39 cellular contexts compared by ENCODE assay signal in genomic region chr4:5720980-5721379, GRCh38.
"Had no signal": no experiment of that assay in that cellular context is flagged by ENCODE, and none has a peak within 500 bp of the region (broad histone marks: within the 10 kb centered on the region; RNA-seq: fewer than 3 reads in every experiment).

No MANE protein-coding gene starts in this region.

- H3K9me3 ChIP-seq: ascending aorta had no signal

- H3K9me3 Mint-ChIP-seq: activated CD4-positive, alpha-beta memory T cell treated with anti-CD3 and anti-CD28 coated beads, Interleukin-2, amount 10 ng/mL, durations not matched to agents 7 days and 5 days had no signal

- H3K4me1 ChIP-seq: ascending aorta had no signal

- FAIRE-seq: RCC 7860 had no signal

- H3K27ac ChIP-seq: ascending aorta, cardiac muscle cell, KMS-11, PC-9, RWPE1, WERI-Rb-1 had no signal

- H3K4me2 ChIP-seq: KMS-11, PC-9 had no signal

- H3K36me3 Mint-ChIP-seq: activated naive CD4-positive, alpha-beta T cell treated with anti-CD3 and anti-CD28 coated beads, Interleukin-2, amount 10 ng/mL, durations not matched to agents 7 days and 5 days; activated naive CD8-positive, alpha-beta T cell had no signal

- ATAC-seq: activated CD8-positive, alpha-beta memory T cell treated with anti-CD3 and anti-CD28 coated beads, Interleukin-2, amount 10 ng/mL, durations not matched to agents 7 days and 5 days; activated naive CD8-positive, alpha-beta T cell treated with anti-CD3 and anti-CD28 coated beads, Interleukin-2, amount 50 U/mL, for 24 hours; Right ventricle myocardium inferior; SK-N-SH treated with all-trans-retinoic acid at 6 μM for 48 hours had no signal

- DNase-seq: activated CD4-positive, alpha-beta memory T cell treated with anti-CD3 and anti-CD28 coated beads, Interleukin-2, amount 10 ng/mL, durations not matched to agents 7 days and 5 days; activated CD4-positive, alpha-beta T cell treated with anti-CD3 and anti-CD28 coated beads for 1 hour; activated CD4-positive, alpha-beta T cell treated with anti-CD3 and anti-CD28 coated beads for 48 hours; activated CD4-positive, CD25-positive, alpha-beta regulatory T cell; activated CD8-positive, alpha-beta memory T cell treated with anti-CD3 and anti-CD28 coated beads for 24 hours; activated CD8-positive, alpha-beta memory T cell treated with anti-CD3 and anti-CD28 coated beads, Interleukin-2, amount 10 ng/mL, durations not matched to agents 7 days and 5 days; activated CD8-positive, alpha-beta memory T cell treated with anti-CD3 and anti-CD28 coated beads, Interleukin-2, amount 50 U/mL, for 48 hours; activated effector memory CD4-positive, alpha-beta T cell treated with Interleukin-2 at 50 U/mL for 16 hours; activated naive CD4-positive, alpha-beta T cell treated with anti-CD3 and anti-CD28 coated beads, Interleukin-2, amount 10 ng/mL, durations not matched to agents 7 days and 5 days; activated naive CD8-positive, alpha-beta T cell treated with anti-CD3 and anti-CD28 coated beads, Interleukin-2, amount 50 U/mL, for 24 hours; activated T-cell treated with anti-CD3 and anti-CD28 coated beads, Interleukin-2, amount 50 U/mL, for 48 hours; amygdala; NCI-H1092 treated with DMSO at 0.1 percent for 48 hours; NCI-H1417; NCI-H146; NCI-H187; NCI-H2029 treated with DMSO at 0.1 percent for 48 hours; NCI-H2107; NCI-H2171; NCI-H510A; NCI-H526; NCI-H748 treated with DMSO at 0.1 percent for 48 hours; NK-92 treated with Interleukin-12 subunit alpha and Interleukin-12 subunit beta, amount 100 ng/mL, for 24 hours; PC-9; SIG-M5; SW 1271; T-helper 1 cell; T-helper 2 cell; T-helper 9 cell; WERI-Rb-1 had no signal

- H3K36me3 ChIP-seq: cardiac muscle cell had no signal

- H3K9ac ChIP-seq: KMS-11 had no signal

- H3K27ac Mint-ChIP-seq: activated CD4-positive, alpha-beta memory T cell treated with anti-CD3 and anti-CD28 coated beads, Interleukin-2, amount 10 ng/mL, durations not matched to agents 7 days and 5 days; activated CD8-positive, alpha-beta memory T cell treated with anti-CD3 and anti-CD28 coated beads, Interleukin-2, amount 10 ng/mL, durations not matched to agents 7 days and 5 days; activated naive CD4-positive, alpha-beta T cell treated with anti-CD3 and anti-CD28 coated beads, Interleukin-2, amount 10 ng/mL, durations not matched to agents 7 days and 5 days; activated naive CD8-positive, alpha-beta T cell; activated naive CD8-positive, alpha-beta T cell treated with anti-CD3 and anti-CD28 coated beads, Interleukin-2, amount 50 U/mL, for 24 hours had no signal

- H3K27me3 Mint-ChIP-seq: activated CD4-positive, alpha-beta memory T cell treated with anti-CD3 and anti-CD28 coated beads, Interleukin-2, amount 10 ng/mL, durations not matched to agents 7 days and 5 days; activated CD8-positive, alpha-beta memory T cell treated with anti-CD3 and anti-CD28 coated beads, Interleukin-2, amount 10 ng/mL, durations not matched to agents 7 days and 5 days; activated naive CD4-positive, alpha-beta T cell treated with anti-CD3 and anti-CD28 coated beads, Interleukin-2, amount 10 ng/mL, durations not matched to agents 7 days and 5 days had no signal

- H3K4me3 ChIP-seq: ascending aorta, cardiac muscle cell, PC-9 had no signal

- H3K27me3 ChIP-seq: ascending aorta, cardiac muscle cell had no signal

- H3K4me1 Mint-ChIP-seq: activated CD4-positive, alpha-beta memory T cell treated with anti-CD3 and anti-CD28 coated beads, Interleukin-2, amount 10 ng/mL, durations not matched to agents 7 days and 5 days; activated CD8-positive, alpha-beta memory T cell treated with anti-CD3 and anti-CD28 coated beads, Interleukin-2, amount 10 ng/mL, durations not matched to agents 7 days and 5 days; activated naive CD4-positive, alpha-beta T cell treated with anti-CD3 and anti-CD28 coated beads, Interleukin-2, amount 10 ng/mL, durations not matched to agents 7 days and 5 days; activated naive CD8-positive, alpha-beta T cell treated with anti-CD3 and anti-CD28 coated beads, Interleukin-2, amount 50 U/mL, for 24 hours; central memory CD8-positive, alpha-beta T cell had no signal

- H2AFZ ChIP-seq: PC-9 had no signal

- H3K4me3 Mint-ChIP-seq: activated CD4-positive, alpha-beta memory T cell treated with anti-CD3 and anti-CD28 coated beads, Interleukin-2, amount 10 ng/mL, durations not matched to agents 7 days and 5 days; activated CD8-positive, alpha-beta memory T cell treated with anti-CD3 and anti-CD28 coated beads, Interleukin-2, amount 10 ng/mL, durations not matched to agents 7 days and 5 days; activated naive CD4-positive, alpha-beta T cell treated with anti-CD3 and anti-CD28 coated beads, Interleukin-2, amount 10 ng/mL, durations not matched to agents 7 days and 5 days; activated naive CD8-positive, alpha-beta T cell; activated naive CD8-positive, alpha-beta T cell treated with anti-CD3 and anti-CD28 coated beads, Interleukin-2, amount 50 U/mL, for 24 hours; central memory CD8-positive, alpha-beta T cell had no signal
